ENCODE assay signal across 14 cellular contexts in genomic region chr21:42038393-42038792, GRCh38. TPM values are rescaled to one million over a fixed set of nuclear protein-coding genes. Genes with fewer than 3 reads are reported as not detected.
DNase-seq lines count a peak whose midpoint lies in the region; ATAC-seq and TF ChIP-seq lines count a peak whose summit lies in the region.
"Had no signal": no experiment of that assay in that cellular context is flagged by ENCODE, and none has a peak within 500 bp of the region (broad histone marks: within the 10 kb centered on the region; RNA-seq: fewer than 3 reads in every experiment).

No MANE protein-coding gene starts in this region.

- no peak for ATAC-seq in DND-41 (ENCODE audit: insufficient read depth, low read depth)
- ATAC-seq in GM18511 (IDR thresholded peaks at IDR 0.05; ENCODE audit: unreplicated experiment) = no peak
- no peak for ATAC-seq in left colon

- WGBS in liver = 91% methylated on average over 10 of the region's 10 CpGs
- WGBS in smooth muscle cell (ENCODE audit: low lambda C conversion rate) = 93% methylated on average over 10 of the region's 10 CpGs

- H3K9me3 ChIP-seq in DND-41 (ENCODE audit: insufficient read depth, low read length, severe bottlenecking) (no peaks in the 10 kb centered on the region), WERI-Rb-1 (ENCODE audit: severe bottlenecking) (peaks cover 3% of the 10 kb centered on the region), liver (ENCODE audit: control insufficient read depth in 4 of 4, low read length in 3 of 4) (no peaks in the 10 kb centered on the region), smooth muscle cell (replicated peaks; ENCODE audit: low read depth) (no peaks in the 10 kb centered on the region)
- H3K9me3 ChIP-seq: BE2C had no signal

- TF ChIP-seq CTCF in DND-41 (IDR thresholded peaks at IDR 0.05; ENCODE audit: borderline replicate concordance, extremely low read depth, low read length, poor library complexity, severe bottlenecking) (no peak), WERI-Rb-1 (IDR thresholded peaks at IDR 0.05; ENCODE audit: low read depth, low read length) (no peak), liver (IDR thresholded peaks at IDR 0.05; ENCODE audit: low read depth, low read length, missing input control) (no peak), smooth muscle cell (IDR thresholded peaks at IDR 0.05; ENCODE audit: borderline replicate concordance, insufficient read depth, poor library complexity, severe bottlenecking) (no peak)

- H3K9ac ChIP-seq in DND-41 (ENCODE audit: low read depth, low read length) = no peak overlapping the region
- H3K9ac ChIP-seq in liver (ENCODE audit: low read depth in 1 of 2, low read length in 2 of 2) = no peak overlapping the region
- no peak overlapping the region for H3K9ac ChIP-seq in smooth muscle cell (ENCODE audit: low read depth)

- H4K20me1 ChIP-seq in DND-41 (ENCODE audit: insufficient read depth, low read length) (no peaks in the 10 kb centered on the region), smooth muscle cell (ENCODE audit: low read depth) (no peaks in the 10 kb centered on the region)

- H2AFZ ChIP-seq in DND-41 (ENCODE audit: low read depth, low read length) (no peak overlapping the region), smooth muscle cell (ENCODE audit: low read depth) (no peak overlapping the region)

- DNase-seq in DND-41 (no peak), WERI-Rb-1 (no peak), smooth muscle cell (lab: John Stamatoyannopoulos, UW; ENCODE audit: unreplicated experiment) (no peak), NCI-H187 treated with DMSO at 0.1 percent for 48 hours (lab: John Stamatoyannopoulos, UW) (no peak), NCI-H526 treated with DMSO at 0.1 percent for 48 hours (lab: John Stamatoyannopoulos, UW) (no peak), left colon (no peak)
- DNase-seq: BE2C; CD8-positive, alpha-beta memory T cell; Karpas-422; NCI-H1417 treated with DMSO at 0.1 percent for 48 hours; NCI-H2029 treated with DMSO at 0.1 percent for 48 hours; RPMI8226 had no signal

- H3K4me3 ChIP-seq in DND-41 (ENCODE audit: low read depth in 1 of 2, low read length in 2 of 2) = no peak overlapping the region
- H3K4me3 ChIP-seq in WERI-Rb-1 (ENCODE audit: low read depth, low read length) = no peak overlapping the region
- no peak overlapping the region for H3K4me3 ChIP-seq in liver (ENCODE audit: low read depth in 1 of 3, low read length in 3 of 3)
- H3K4me3 ChIP-seq in smooth muscle cell = no peak overlapping the region

- no peaks in the 10 kb centered on the region for H3K79me2 ChIP-seq in DND-41 (ENCODE audit: insufficient read depth, low read length)
- no peaks in the 10 kb centered on the region for H3K79me2 ChIP-seq in smooth muscle cell (ENCODE audit: low read depth)

- H3K36me3 ChIP-seq in DND-41 (ENCODE audit: insufficient read depth, low read length) (no peaks in the 10 kb centered on the region), WERI-Rb-1 (no peaks in the 10 kb centered on the region), liver (ENCODE audit: control insufficient read depth in 4 of 4, insufficient read depth in 3 of 4, low read depth in 1 of 4, low read length in 3 of 4) (no peaks in the 10 kb centered on the region), smooth muscle cell (ENCODE audit: low read depth) (no peaks in the 10 kb centered on the region)
- H3K36me3 ChIP-seq: BE2C had no signal

- no peak overlapping the region for H3K4me2 ChIP-seq in DND-41 (ENCODE audit: insufficient read depth, low read length)
- no peak overlapping the region for H3K4me2 ChIP-seq in smooth muscle cell

- intact Hi-C loops in left colon (cut with DNase I, micrococcal nuclease) = no loop called here

- H3K4me1 ChIP-seq in DND-41 (ENCODE audit: insufficient read depth, low read length) = peaks cover 8% of the 10 kb centered on the region
- H3K4me1 ChIP-seq in liver (ENCODE audit: control insufficient read depth in 4 of 4, insufficient read depth in 4 of 4, low read length in 3 of 4) = peaks cover 9 to 24% (median 14%) of the 10 kb centered on the region in 4 donors
- peaks cover 7% of the 10 kb centered on the region for H3K4me1 ChIP-seq in smooth muscle cell (ENCODE audit: low read depth)
- H3K4me1 ChIP-seq: BE2C had no signal

- no peak for TF ChIP-seq RAD21 in liver (IDR thresholded peaks at IDR 0.05)

- H3K27me3 ChIP-seq in DND-41 (ENCODE audit: insufficient read depth, low read length, poor library complexity) (no peaks in the 10 kb centered on the region), WERI-Rb-1 (ENCODE audit: insufficient read depth, low read depth, severe bottlenecking) (no peaks in the 10 kb centered on the region), liver (ENCODE audit: control insufficient read depth in 4 of 4, insufficient read depth in 4 of 4, low read length in 3 of 4) (no peaks in the 10 kb centered on the region), smooth muscle cell (ENCODE audit: low read depth) (no peaks in the 10 kb centered on the region)
- H3K27me3 ChIP-seq: BE2C had no signal

- peak overlapping the region; percentile 38; the same call in 1 of the 2 replicates for H3K27ac ChIP-seq in DND-41 (ENCODE audit: low read length)
- H3K27ac ChIP-seq in WERI-Rb-1 = 0 out of 2 replicates have a peak overlapping the region, but pooled peaks have one; percentile 1
- H3K27ac ChIP-seq in liver (ENCODE audit: low read depth in 1 of 2, low read length in 2 of 2) = peak overlapping the region; percentile 29 to 87
- H3K27ac ChIP-seq in smooth muscle cell (ENCODE audit: low read depth) = peak overlapping the region; percentile 99

- peaks cover 7% of the 10 kb centered on the region for H3F3A ChIP-seq in smooth muscle cell (ENCODE audit: low read depth)

TF ChIP-seq in liver, 16 proteins besides CTCF, POLR2A, EP300 and RAD21:
- TF ChIP-seq MAX (IDR thresholded peaks at IDR 0.05) (no peak), EGR1 (IDR thresholded peaks at IDR 0.05; ENCODE audit: low read depth in 2 of 2) (no peak)

RNA-seq across cellular contexts. Expression of gene ZBTB21, which starts 28.2 kb away (rescaled TPM):
- total RNA-seq in liver = 10 to 100 TPM in 1 of 2 donors, 1 to 10 TPM in 1; 3.1 to 14.1 TPM
- 1 to 10 TPM; 3.5 to 4.6 TPM for polyA plus RNA-seq in liver
- 22.5 and 24.1 TPM in 2 replicates for total RNA-seq in smooth muscle cell
- polyA plus RNA-seq in smooth muscle cell = 6.2 and 8.4 TPM in 2 replicates
- total RNA-seq in left colon = 10 to 100 TPM; 15.1 to 15.2 TPM

RNA-seq across cellular contexts. Expression of gene UMODL1, which starts 32.7 kb away (rescaled TPM):
- total RNA-seq in liver (under 1 TPM; 0.08 to 0.14 TPM), smooth muscle cell (not detected in 2 replicates), left colon (under 1 TPM; 0.28 to 0.43 TPM)
- polyA plus RNA-seq in liver (under 1 TPM in 1 of 2 donors, not detected in 1; 0.08 TPM), smooth muscle cell (0.14 TPM in 1 of 2 replicates, not detected in the other)
- polyA plus RNA-seq: CD8-positive, alpha-beta memory T cell had no signal

Comparison
In these comparisons a context has a peak if more than half of its experiments do, and no peak if none do; other contexts are left out.
1. H3K27ac ChIP-seq: peak in every context shown above with its lines; median percentile 99 in smooth muscle cell; 58 in liver; 38 in DND-41; 1 in WERI-Rb-1.